In the genomic region with DNA sequence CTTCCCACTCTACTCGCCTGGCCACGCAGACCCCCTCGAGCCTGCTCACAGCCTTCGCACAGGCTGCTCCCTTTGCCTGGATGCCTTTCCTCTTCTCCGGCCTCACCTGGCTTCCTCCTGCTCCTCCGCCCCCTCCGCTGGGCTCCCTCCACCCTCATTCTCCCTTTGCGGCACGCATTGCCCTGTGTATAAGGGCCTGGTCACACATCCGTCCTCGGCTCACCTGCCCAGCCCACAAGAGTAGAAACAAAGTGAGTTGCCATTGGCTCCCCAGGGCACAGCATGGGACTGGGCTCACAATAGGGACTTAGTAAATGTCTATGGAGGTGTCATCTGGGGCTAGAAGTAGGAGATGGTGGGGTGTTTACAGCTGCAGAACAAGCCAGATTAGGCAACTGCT, we compare ENCODE assay signal across 13 cellular contexts. TPM values are rescaled to one million over a fixed set of nuclear protein-coding genes. Genes with fewer than 3 reads are reported as not detected.
DNase-seq lines count a peak whose midpoint lies in the region; ATAC-seq, FAIRE-seq and TF ChIP-seq lines count a peak whose summit lies in the region.
"Had no signal": no experiment of that assay in that cellular context is flagged by ENCODE, and none has a peak within 500 bp of the region (broad histone marks: within the 10 kb centered on the region; RNA-seq: fewer than 3 reads in every experiment).

No MANE protein-coding gene starts in this region.

- H3K27me3 ChIP-seq in DND-41 (ENCODE audit: insufficient read depth, low read length, poor library complexity) (no peaks in the 10 kb centered on the region), NT2/D1 (ENCODE audit: insufficient read depth, insufficient read length) (peaks cover 13% of the 10 kb centered on the region), sigmoid colon (peaks cover 0 to 18% (median 0%) of the 10 kb centered on the region in 3 donors)

- no peak for FAIRE-seq in HTR-8/SVneo (lab: Jason Lieb, UNC)

- peaks cover 80% of the 10 kb centered on the region for H3K36me3 ChIP-seq in DND-41 (ENCODE audit: insufficient read depth, low read length)
- peaks cover 53% of the 10 kb centered on the region for H3K36me3 ChIP-seq in NT2/D1 (ENCODE audit: insufficient read depth, insufficient read length, low read length)
- no peaks in the 10 kb centered on the region for H3K36me3 ChIP-seq in sigmoid colon

- no peak overlapping the region for H2AFZ ChIP-seq in DND-41 (ENCODE audit: low read depth, low read length)

- WGBS in sigmoid colon, 2 donors, result 85 to 90% methylated on average over 11 of the region's 11 CpGs

- H3K4me1 ChIP-seq in DND-41 (ENCODE audit: insufficient read depth, low read length) (peaks cover 86% of the 10 kb centered on the region), NT2/D1 (ENCODE audit: insufficient read depth, insufficient read length) (peaks cover 61% of the 10 kb centered on the region), sigmoid colon (peaks cover 0 to 68% (median 64%) of the 10 kb centered on the region in 4 donors)

- H3K9me3 ChIP-seq in DND-41 (ENCODE audit: insufficient read depth, low read length, severe bottlenecking) (no peaks in the 10 kb centered on the region), NT2/D1 (ENCODE audit: insufficient read depth, low read length) (no peaks in the 10 kb centered on the region), sigmoid colon (no peaks in the 10 kb centered on the region)

- TF ChIP-seq CTCF in DND-41 (IDR thresholded peaks at IDR 0.05; ENCODE audit: borderline replicate concordance, extremely low read depth, low read length, poor library complexity, severe bottlenecking) (no peak), fibroblast of pulmonary artery (IDR thresholded peaks at IDR 0.05; ENCODE audit: low read length, missing control alignments) (no peak), sigmoid colon (IDR thresholded peaks at IDR 0.05) (no peak)

- peaks cover 88% of the 10 kb centered on the region for H4K20me1 ChIP-seq in DND-41 (ENCODE audit: insufficient read depth, low read length)

- no peak for DNase-seq in DND-41
- no peak for DNase-seq in NT2/D1 (ENCODE audit: low read depth, low spot score)
- DNase-seq in fibroblast of pulmonary artery (ENCODE audit: low read depth), result no peak
- DNase-seq in sigmoid colon, result no peak
- no peak for DNase-seq in HTR-8/SVneo (ENCODE audit: insufficient read length, low spot score)
- DNase-seq in effector CD8-positive, alpha-beta T cell (lab: John Stamatoyannopoulos, UW), result no peak
- no peak for DNase-seq in NCI-H1092 treated with DMSO at 0.1 percent for 48 hours (lab: John Stamatoyannopoulos, UW)
- DNase-seq: activated T-cell treated with anti-CD3 and anti-CD28 coated beads, Interleukin-2, amount 50 U/mL, for 1 hour; NCI-H1105 treated with DMSO at 0.1 percent for 48 hours had no signal

- no peak for TF ChIP-seq POLR2A in sigmoid colon (IDR thresholded peaks at IDR 0.05)

- H3K27ac ChIP-seq in DND-41 (ENCODE audit: low read length), result peak overlapping the region; percentile 84
- peak overlapping the region; percentile 42 to 82 (median 81) for H3K27ac ChIP-seq in sigmoid colon

- H3K4me2 ChIP-seq in DND-41 (ENCODE audit: insufficient read depth, low read length), result peak overlapping the region; percentile 100

- TF ChIP-seq EP300 in sigmoid colon (IDR thresholded peaks at IDR 0.05), result no peak

- peaks cover 96% of the 10 kb centered on the region for H3K79me2 ChIP-seq in DND-41 (ENCODE audit: insufficient read depth, low read length)

- H3K9ac ChIP-seq in DND-41 (ENCODE audit: low read depth, low read length), result peak overlapping the region; percentile 92
- peak overlapping the region; percentile 69 for H3K9ac ChIP-seq in NT2/D1 (ENCODE audit: insufficient read length, low read depth)

- H3K4me3 ChIP-seq in DND-41 (ENCODE audit: low read depth in 1 of 2, low read length in 2 of 2), result peak overlapping the region in 1 of 2 experiments; percentile 100; a peak in 3 of 4 replicates
- no peak overlapping the region for H3K4me3 ChIP-seq in NT2/D1 (ENCODE audit: insufficient read length, low read depth)
- H3K4me3 ChIP-seq in fibroblast of pulmonary artery (replicated peaks; ENCODE audit: low read depth, low read length), result peak overlapping the region; percentile 90
- peak overlapping the region in 2 of 4 donors; percentile 58 to 68 for H3K4me3 ChIP-seq in sigmoid colon

- intact Hi-C loops in sigmoid colon (cut with DNase I), result no loop called here

- no peak for ATAC-seq in DND-41 (ENCODE audit: insufficient read depth, low read depth)
- no peak for ATAC-seq in HG03521 (IDR thresholded peaks at IDR 0.05; ENCODE audit: unreplicated experiment)
- ATAC-seq: activated CD4-positive, CD25-positive, alpha-beta regulatory T cell treated with anti-CD3 and anti-CD28 coated beads, Interleukin-2, amount 50 U/mL, for 24 hours had no signal

RNA-seq across cellular contexts. Expression of a gene that starts 4.2 kb away (rescaled TPM):
- 10 to 100 TPM; 36.9 to 77.0 (median 61.8) TPM for total RNA-seq in sigmoid colon
- polyA plus RNA-seq in sigmoid colon, result 10 to 100 TPM in 2 of 3 donors, 1 to 10 TPM in 1; 9.6 to 42.0 (median 15.7) TPM

RNA-seq across cellular contexts. Expression of a gene that starts 59.3 kb away (rescaled TPM):
- not detected for total RNA-seq in sigmoid colon
- polyA plus RNA-seq in sigmoid colon, result not detected
- total RNA-seq: myocyte had no signal
- polyA plus RNA-seq: CD14-positive monocyte had no signal
